ENCODE assay signal across 15 cellular contexts in the genomic region with DNA sequence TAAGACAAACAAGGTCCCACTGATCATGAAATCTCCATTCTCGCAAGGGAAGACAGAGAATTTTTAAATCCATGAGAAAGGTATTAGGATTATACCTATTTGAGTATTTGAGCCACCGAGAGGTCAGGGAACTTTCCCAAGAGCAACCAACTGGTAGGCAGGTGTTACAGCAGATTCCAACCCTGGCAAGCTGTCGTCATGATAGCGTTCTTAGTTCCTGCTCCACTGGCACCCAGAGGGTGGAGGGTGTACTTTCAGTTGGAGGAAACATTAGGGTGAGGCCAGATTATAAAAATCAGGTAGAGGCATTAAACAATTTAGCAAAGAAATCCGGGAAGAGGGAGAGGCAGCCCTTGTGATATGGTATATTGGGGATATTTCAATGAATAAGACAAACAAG.
"Had no signal": no experiment of that assay in that cellular context is flagged by ENCODE, and none has a peak within 500 bp of the region (broad histone marks: within the 10 kb centered on the region; RNA-seq: fewer than 3 reads in every experiment).

No MANE protein-coding gene starts in this region.

- H3K27ac ChIP-seq: ascending aorta had no signal

- H3K9me3 ChIP-seq: ascending aorta had no signal

- DNase-seq: activated CD4-positive, alpha-beta T cell treated with anti-CD3 and anti-CD28 coated beads for 48 hours; activated CD4-positive, alpha-beta T cell treated with anti-CD3 and anti-CD28 coated beads, Interleukin-2, amount 50 U/mL, for 4 hours; activated CD8-positive, alpha-beta memory T cell treated with anti-CD3 and anti-CD28 coated beads, Interleukin-2, amount 50 U/mL, for 48 hours; activated CD8-positive, alpha-beta T cell treated with anti-CD3 and anti-CD28 coated beads, Interleukin-2, amount 10 ng/mL, durations not matched to agents 7 days and 5 days; activated effector memory CD4-positive, alpha-beta T cell treated with anti-CD3 and anti-CD28 coated beads, Interleukin-2, amount 50 U/mL, for 16 hours; activated naive CD4-positive, alpha-beta T cell treated with Interleukin-2 at 50 U/mL for 16 hours; activated naive CD8-positive, alpha-beta T cell treated with anti-CD3 and anti-CD28 coated beads, Interleukin-2, amount 50 U/mL, for 24 hours; activated T-cell treated with anti-CD3 and anti-CD28 coated beads, Interleukin-2, amount 50 U/mL, for 1 hour; Karpas-422; MM.1S; SIG-M5; T-helper 17 cell; T-helper 9 cell had no signal

- H3K36me3 ChIP-seq: ascending aorta had no signal

- H3K4me3 ChIP-seq: ascending aorta, K562 had no signal

- H3K27me3 ChIP-seq: ascending aorta had no signal
